Comparison of ENCODE assay signal across 1 cellular context in genomic region chr2:88714667-88715066, GRCh38.
TF ChIP-seq lines count a peak whose summit lies in the region.

No MANE protein-coding gene starts in this region.

TF ChIP-seq in WTC11, 78 proteins besides CTCF, POLR2A, EP300 and RAD21 (continued from another document):
- TF ChIP-seq E2F1 (CRISPR knock-in tag; IDR thresholded peaks at IDR 0.05) (no peak), MYBL2 (CRISPR knock-in tag; IDR thresholded peaks at IDR 0.05) (no peak)
